Comparison of ENCODE assay signal across 12 cellular contexts in genomic region chr3:49313902-49314676, GRCh38. TPM values are rescaled to one million over a fixed set of nuclear protein-coding genes. Genes with fewer than 3 reads are reported as not detected.
A peak's percentile ranks its signal among the peaks of the same experiment; 100 is the strongest.
DNase-seq lines count a peak whose midpoint lies in the region; FAIRE-seq and TF ChIP-seq lines count a peak whose summit lies in the region.
"Had no signal": no experiment of that assay in that cellular context is flagged by ENCODE, and none has a peak within 500 bp of the region (broad histone marks: within the 10 kb centered on the region; RNA-seq: fewer than 3 reads in every experiment).

No MANE protein-coding gene starts in this region.

- TF ChIP-seq POLR2A in stomach (IDR thresholded peaks at IDR 0.05) (no peak), H54 (IDR thresholded peaks at IDR 0.05; ENCODE audit: low read depth, low read length) (no peak)

- H3K79me2 ChIP-seq in ACC112 (ENCODE audit: control insufficient read depth, insufficient read depth, low read length, unreplicated experiment) = peaks cover 2% of the 10 kb centered on the region

- TF ChIP-seq CTCF in stomach (IDR thresholded peaks at IDR 0.05) = no peak

- H3K27ac ChIP-seq in ACC112 (ENCODE audit: low read depth, low read length) = peak overlapping the region; percentile 74
- H3K27ac ChIP-seq in stomach = no peak overlapping the region

- intact Hi-C loops in stomach (cut with DNase I; ENCODE audit: low total_unique reads) = no loop called here

- no peak for TF ChIP-seq EP300 in stomach (IDR thresholded peaks at IDR 0.05)

- H3K36me3 ChIP-seq in ACC112 (ENCODE audit: insufficient read depth, low read length) (peaks cover 26% of the 10 kb centered on the region), stomach (peaks cover 44 to 100% (median 98%) of the 10 kb centered on the region in 4 donors)

- DNase-seq in EH (ENCODE audit: low read depth) = peak; percentile 48
- peak; percentile 18 for DNase-seq in amniotic epithelial cell (ENCODE audit: low read depth)
- peak; percentile 14 for DNase-seq in fibroblast of the conjunctiva (ENCODE audit: low read depth)
- DNase-seq in stomach = no peak
- DNase-seq in occipital lobe (lab: John Stamatoyannopoulos, UW) = no peak
- DNase-seq in H54 (ENCODE audit: insufficient read length, low spot score) = no peak
- no peak for DNase-seq in LoVo (ENCODE audit: low spot score)
- DNase-seq: C1 segment of cervical spinal cord; H9; stimulated activated naive CD4-positive, alpha-beta T cell treated with Interleukin-2 at 50 U/mL for 16 hours had no signal

- peaks cover 11% of the 10 kb centered on the region for H3K4me1 ChIP-seq in ACC112 (ENCODE audit: control insufficient read depth, insufficient read depth, low read length, unreplicated experiment)
- H3K4me1 ChIP-seq in stomach = no peaks in the 10 kb centered on the region

- no peak overlapping the region for H2AFZ ChIP-seq in ACC112 (ENCODE audit: low read length, unreplicated experiment)

- WGBS in stomach, 5 donors = 85 to 100% (median 92%) methylated on average over 1 of the region's 1 CpG

- FAIRE-seq in H54 (lab: Jason Lieb, UNC) = no peak
- FAIRE-seq: TTC549 had no signal

- H3K27me3 ChIP-seq in ACC112 (ENCODE audit: insufficient read depth, low read length) = no peaks in the 10 kb centered on the region
- H3K27me3 ChIP-seq in stomach = no peaks in the 10 kb centered on the region

- H3K4me3 ChIP-seq in ACC112 (ENCODE audit: low read depth, low read length) (no peak overlapping the region; the same call in 1 of the 2 replicates), stomach (no peak overlapping the region)

- H3K9me3 ChIP-seq in stomach = no peaks in the 10 kb centered on the region

RNA-seq across cellular contexts. Expression of gene USP4, which starts 25.8 kb away (rescaled TPM):
- total RNA-seq in stomach = 100 to 1,000 TPM in 2 of 5 donors, 10 to 100 TPM in 3; 21.9 to 123 (median 29.9) TPM
- polyA plus RNA-seq in stomach = 10 to 100 TPM; 22.7 to 25.8 (median 22.9) TPM
- total RNA-seq in occipital lobe = 22.9 TPM

RNA-seq across cellular contexts. Expression of gene C3orf62, which starts 37.1 kb away (rescaled TPM):
- total RNA-seq in stomach (10 to 100 TPM in 1 of 5 donors, 1 to 10 TPM in 4; 2.7 to 32.7 (median 3.9) TPM), occipital lobe (3.9 TPM)
- 1 to 10 TPM; 1.7 to 7.6 (median 2.5) TPM for polyA plus RNA-seq in stomach

RNA-seq across cellular contexts. Expression of gene GPX1, which starts 44.1 kb away (rescaled TPM):
- 100 to 1,000 TPM in 3 of 5 donors, 10 to 100 TPM in 2; 58.4 to 350 (median 155) TPM for total RNA-seq in stomach
- 100 to 1,000 TPM; 344 to 452 (median 355) TPM for polyA plus RNA-seq in stomach
- 57.6 TPM for total RNA-seq in occipital lobe

Comparison
In these comparisons a context has a peak if more than half of its experiments do, and no peak if none do; other contexts are left out.
1. DNase-seq: peak in EH (single experiment), amniotic epithelial cell (single experiment) and fibroblast of the conjunctiva (single experiment); none in stomach (single experiment), occipital lobe (single experiment), H54 (single experiment) and LoVo (single experiment).